ENCODE assay signal across 8 cellular contexts in genomic region chrX:41333994-41334865, GRCh38. TPM values are rescaled to one million over a fixed set of nuclear protein-coding genes. Genes with fewer than 3 reads are reported as not detected.
DNase-seq lines count a peak whose midpoint lies in the region; ATAC-seq and TF ChIP-seq lines count a peak whose summit lies in the region.

DDX3X (plus strand) TSS chrX:41334162; CDS start chrX:41334253, 91 bp downstream.

- under 1% methylated on average over 83 of the region's 83 CpGs for WGBS in right cardiac atrium
- 0 to 1% methylated on average over 73 to 83 of the region's 83 CpGs for WGBS in aorta, 2 donors

- H3K27me3 ChIP-seq in right cardiac atrium (ENCODE audit: control insufficient read depth, insufficient read depth) = no peaks in the 10 kb centered on the region
- H3K27me3 ChIP-seq in aorta (ENCODE audit: control insufficient read depth in 1 of 2, insufficient read depth in 2 of 2, low read length in 1 of 2) = no peaks in the 10 kb centered on the region

- H3K4me3 ChIP-seq in right cardiac atrium (ENCODE audit: low read length) (peak within 1 kb of the TSS; percentile 62), aorta (ENCODE audit: low read length in 2 of 2) (peak within 1 kb of the TSS; percentile 86 to 90)

- H3K36me3 ChIP-seq in aorta (ENCODE audit: control insufficient read depth in 1 of 2, insufficient read depth in 2 of 2, low read length in 1 of 2) = no peaks in the 10 kb centered on the region

- peak within 1 kb of the TSS; percentile 97 for H3K4me3 Mint-ChIP-seq in T-helper 17 cell

- peak; percentile 30 for TF ChIP-seq CTCF in GM12873 (IDR thresholded peaks at IDR 0.05; ENCODE audit: insufficient read depth, low read depth, low read length, missing control alignments)

- H3K4me1 ChIP-seq in right cardiac atrium (ENCODE audit: control insufficient read depth, insufficient read depth, low read length) (peaks cover 2% of the 10 kb centered on the region), aorta (ENCODE audit: control insufficient read depth in 1 of 2, insufficient read depth in 2 of 2, low read length in 2 of 2) (peaks cover 0 to 3% of the 10 kb centered on the region in 2 donors)

- H3K4me1 Mint-ChIP-seq in T-helper 17 cell = peaks cover 30% of the 10 kb centered on the region

- DNase-seq in NCI-H1105 (lab: John Stamatoyannopoulos, UW) (peak; percentile 70), T-helper 17 cell (peak; percentile 64 to 75 (median 72)), anterior cingulate cortex (lab: John Stamatoyannopoulos, UW) (peak; percentile 16 to 94 (median 78)), right cardiac atrium (peak; percentile 93 to 98 (median 93)), renal cortical epithelial cell (ENCODE audit: low read depth) (peak; percentile 67), aorta (peak; percentile 96 to 98)

- no peaks in the 10 kb centered on the region for H3K27me3 Mint-ChIP-seq in T-helper 17 cell

- ATAC-seq in HG02610 (IDR thresholded peaks at IDR 0.05; ENCODE audit: unreplicated experiment) (peak; percentile 55), T-helper 17 cell (peak; percentile 63), right cardiac atrium (peak; percentile 87 to 90), aorta (ENCODE audit: low FRiP score) (peak; percentile 94)

- peak within 1 kb of the TSS; percentile 100 for H3K27ac Mint-ChIP-seq in T-helper 17 cell

- H3K36me3 Mint-ChIP-seq in T-helper 17 cell (ENCODE audit: low read depth) = peaks cover 4% of the 10 kb centered on the region

- H3K9me3 ChIP-seq in T-helper 17 cell (ENCODE audit: control insufficient read depth, low read length, poor library complexity, severe bottlenecking) (no peaks in the 10 kb centered on the region), right cardiac atrium (ENCODE audit: control insufficient read depth, low read length) (no peaks in the 10 kb centered on the region), aorta (ENCODE audit: control insufficient read depth, low read length) (no peaks in the 10 kb centered on the region)

- H3K27ac ChIP-seq in right cardiac atrium (ENCODE audit: low read length) (peak within 1 kb of the TSS; percentile 97), aorta (ENCODE audit: low read depth in 1 of 2, low read length in 2 of 2) (peak within 1 kb of the TSS; percentile 89 to 97)

- intact Hi-C loops in right cardiac atrium (cut with DNase I) (no loop called here), aorta (cut with DNase I) (loop anchor here in 1 of 2 donors (5.0 kb wide), 1 partner anchor 247 kb away; the partner anchor contains the start of gene USP9X)

RNA-seq across cellular contexts. Expression of gene DDX3X, which starts in this region (rescaled TPM):
- 100 to 1,000 TPM; 795 to 944 TPM for total RNA-seq in T-helper 17 cell
- total RNA-seq in right cardiac atrium = 100 to 1,000 TPM; 136 to 297 (median 188) TPM
- polyA plus RNA-seq in right cardiac atrium = 62.4 TPM
- total RNA-seq in renal cortical epithelial cell = 212 and 595 TPM in 2 replicates
- 100 to 1,000 TPM; 361 to 465 TPM for total RNA-seq in aorta
- 100 to 1,000 TPM in 1 of 2 donors, 10 to 100 TPM in 1; 65.0 to 133 TPM for polyA plus RNA-seq in aorta

Comparison
In these comparisons a context has a peak if more than half of its experiments do, and no peak if none do; other contexts are left out.
1. Peak in every context shown above with its lines: DNase-seq, ATAC-seq, H3K4me3 ChIP-seq and H3K27ac ChIP-seq.